In genomic region chr22:46479046-46479445, GRCh38 we compare ENCODE assay signal across 2 cellular contexts.
A peak's percentile ranks its signal among the peaks of the same experiment; 100 is the strongest.
TF ChIP-seq lines count a peak whose summit lies in the region.

No MANE protein-coding gene starts in this region.

TF ChIP-seq in A549, 52 proteins besides CTCF, POLR2A, EP300 and RAD21:
- no peak for TF ChIP-seq ESRRA (IDR thresholded peaks at IDR 0.05; ENCODE audit: borderline replicate concordance, low read length)
- TF ChIP-seq MAFK (IDR thresholded peaks at IDR 0.05; ENCODE audit: partially characterized antibody): peak; percentile 86
- peak; percentile 38; the same call in 1 of the 2 replicates for TF ChIP-seq NFE2L2 (conservative IDR thresholded peaks at IDR 0.05; ENCODE audit: low read length)

TF ChIP-seq in H1, 55 proteins besides CTCF, POLR2A, EP300 and RAD21:
- TF ChIP-seq PHF8 (conservative IDR thresholded peaks at IDR 0.05; ENCODE audit: low read depth, low read length) (no peak), BACH1 (IDR thresholded peaks at IDR 0.05; ENCODE audit: low read length) (peak; percentile 87), MAFK (IDR thresholded peaks at IDR 0.05; ENCODE audit: low read depth, low read length) (peak; percentile 77; the same call in 1 of the 2 replicates)
TF ChIP-seq in H1: peak in this region for 2.
